5 cellular contexts compared by ENCODE assay signal in genomic region chr15:32508060-32508459, GRCh38. TPM values are rescaled to one million over a fixed set of nuclear protein-coding genes. Genes with fewer than 3 reads are reported as not detected.
"Had no signal": no experiment of that assay in that cellular context is flagged by ENCODE, and none has a peak within 500 bp of the region (broad histone marks: within the 10 kb centered on the region; RNA-seq: fewer than 3 reads in every experiment).

No MANE protein-coding gene starts in this region.

RNA-seq across cellular contexts. Expression of gene GOLGA8O, which starts 52.6 kb away (rescaled TPM):
- total RNA-seq: ascending aorta, body of pancreas, bronchial epithelial cell, cerebellum had no signal
- polyA plus RNA-seq: cardiac muscle cell had no signal
